In genomic region chr7:117011419-117012260, GRCh38 we compare ENCODE assay signal across 1 cellular context.
TF ChIP-seq lines count a peak whose summit lies in the region.

No MANE protein-coding gene starts in this region.

TF ChIP-seq in GM12878, 131 proteins besides CTCF, POLR2A, EP300 and RAD21 (continued from another document and continues in another):
- TF ChIP-seq PML (IDR thresholded peaks at IDR 0.05; ENCODE audit: low read length) = peak; percentile 67
- TF ChIP-seq ATF7 (IDR thresholded peaks at IDR 0.05; ENCODE audit: low read depth) = peak; percentile 80; the same call in 1 of the 2 replicates
- no peak for TF ChIP-seq MAX (IDR thresholded peaks at IDR 0.05; ENCODE audit: low read depth, low read length)
- TF ChIP-seq SPI1 (IDR thresholded peaks at IDR 0.05; ENCODE audit: borderline replicate concordance, insufficient read depth, low read depth, low read length) = peak; percentile 96
- TF ChIP-seq SUPT20H (IDR thresholded peaks at IDR 0.05; ENCODE audit: borderline replicate concordance, control insufficient read depth, low read depth, low read length) = no peak
- no peak for TF ChIP-seq HCFC1 (IDR thresholded peaks at IDR 0.05; ENCODE audit: low read length)
- peak; percentile 97 for TF ChIP-seq RUNX3 (IDR thresholded peaks at IDR 0.05; ENCODE audit: low read length)
- no peak for TF ChIP-seq ZBTB11 (CRISPR knock-in tag; IDR thresholded peaks at IDR 0.05)
- TF ChIP-seq E2F4 (IDR thresholded peaks at IDR 0.05; ENCODE audit: low read depth, low read length) = no peak
- no peak for TF ChIP-seq NFYA (IDR thresholded peaks at IDR 0.05; ENCODE audit: borderline replicate concordance, low read depth, low read length)
- peak; percentile 58; the same call in 1 of the 2 replicates for TF ChIP-seq POLR2AphosphoS5 (IDR thresholded peaks at IDR 0.05; ENCODE audit: low read length)
- TF ChIP-seq CHD4 (IDR thresholded peaks at IDR 0.05) = no peak
- TF ChIP-seq BHLHE40 (IDR thresholded peaks at IDR 0.05; ENCODE audit: borderline replicate concordance in 1 of 2, low read depth in 2 of 2, low read length in 1 of 2) = peak; percentile 83 to 89; a peak in 3 of 4 replicates
- TF ChIP-seq CHD1 (IDR thresholded peaks at IDR 0.05; ENCODE audit: low read depth, low read length) = no peak
- peak; percentile 80 for TF ChIP-seq MTA3 (IDR thresholded peaks at IDR 0.05; ENCODE audit: borderline replicate concordance, low read length)
- no peak for TF ChIP-seq CBX3 (IDR thresholded peaks at IDR 0.05; ENCODE audit: borderline replicate concordance, low read depth)
- peak; percentile 57 for TF ChIP-seq SP1 (IDR thresholded peaks at IDR 0.05; ENCODE audit: low read depth, low read length)
- peak; percentile 48 for TF ChIP-seq KLF5 (IDR thresholded peaks at IDR 0.05; ENCODE audit: partially characterized antibody)
- TF ChIP-seq SKIL (IDR thresholded peaks at IDR 0.05; ENCODE audit: low read depth, poor library complexity, severe bottlenecking) = peak; percentile 77
- no peak for TF ChIP-seq RB1 (IDR thresholded peaks at IDR 0.05; ENCODE audit: borderline replicate concordance)
- no peak for TF ChIP-seq ASH2L (IDR thresholded peaks at IDR 0.05; ENCODE audit: borderline replicate concordance, low read depth)
- TF ChIP-seq CHD2 (IDR thresholded peaks at IDR 0.05; ENCODE audit: borderline replicate concordance, low read depth, low read length) = 0 out of 2 replicates have a peak, but pooled peaks have one; percentile 33
- TF ChIP-seq BCL11A (IDR thresholded peaks at IDR 0.05; ENCODE audit: low read depth, low read length) = peak; percentile 95
- TF ChIP-seq RELA (IDR thresholded peaks at IDR 0.05; ENCODE audit: borderline replicate concordance, partially characterized antibody) = no peak
- TF ChIP-seq TAF1 (IDR thresholded peaks at IDR 0.05; ENCODE audit: borderline replicate concordance, low read depth, low read length) = peak; percentile 38; the same call in 1 of the 2 replicates
- peak; percentile 93; the same call in 1 of the 2 replicates for TF ChIP-seq BACH1 (IDR thresholded peaks at IDR 0.05; ENCODE audit: borderline replicate concordance)
- TF ChIP-seq DPF2 (IDR thresholded peaks at IDR 0.05) = peak; percentile 98
- no peak for TF ChIP-seq MXI1 (IDR thresholded peaks at IDR 0.05; ENCODE audit: low read depth, low read length)
- TF ChIP-seq TCF7 (IDR thresholded peaks at IDR 0.05; ENCODE audit: borderline replicate concordance) = peak; percentile 70; the same call in 1 of the 2 replicates
- TF ChIP-seq IRF5 (IDR thresholded peaks at IDR 0.05; ENCODE audit: borderline replicate concordance) = no peak
- TF ChIP-seq BCL3 (IDR thresholded peaks at IDR 0.05; ENCODE audit: borderline replicate concordance, insufficient read depth, low read depth, low read length, poor library complexity, severe bottlenecking) = peak; percentile 77
- no peak for TF ChIP-seq CEBPZ (IDR thresholded peaks at IDR 0.05; ENCODE audit: low read depth, low read length)
- no peak for TF ChIP-seq ZNF384 (IDR thresholded peaks at IDR 0.05; ENCODE audit: borderline replicate concordance, low read depth, low read length)
- no peak for TF ChIP-seq ZBED1 (IDR thresholded peaks at IDR 0.05; ENCODE audit: borderline replicate concordance)
- TF ChIP-seq STAT1 (conservative IDR thresholded peaks at IDR 0.05) = no peak
- no peak for TF ChIP-seq RFX5 (IDR thresholded peaks at IDR 0.05; ENCODE audit: low read depth, low read length)
- no peak for TF ChIP-seq ZBTB33 (IDR thresholded peaks at IDR 0.05)
- peak; percentile 30 for TF ChIP-seq CUX1 (IDR thresholded peaks at IDR 0.05; ENCODE audit: insufficient replicate concordance, low read depth, low read length)
- peak; percentile 24 for TF ChIP-seq SIX5 (IDR thresholded peaks at IDR 0.05; ENCODE audit: low read depth, low read length, severe bottlenecking)
- TF ChIP-seq SMC3 (IDR thresholded peaks at IDR 0.05; ENCODE audit: borderline replicate concordance, low read length) = no peak
